ENCODE assay signal across 1 cellular context in the genomic region with DNA sequence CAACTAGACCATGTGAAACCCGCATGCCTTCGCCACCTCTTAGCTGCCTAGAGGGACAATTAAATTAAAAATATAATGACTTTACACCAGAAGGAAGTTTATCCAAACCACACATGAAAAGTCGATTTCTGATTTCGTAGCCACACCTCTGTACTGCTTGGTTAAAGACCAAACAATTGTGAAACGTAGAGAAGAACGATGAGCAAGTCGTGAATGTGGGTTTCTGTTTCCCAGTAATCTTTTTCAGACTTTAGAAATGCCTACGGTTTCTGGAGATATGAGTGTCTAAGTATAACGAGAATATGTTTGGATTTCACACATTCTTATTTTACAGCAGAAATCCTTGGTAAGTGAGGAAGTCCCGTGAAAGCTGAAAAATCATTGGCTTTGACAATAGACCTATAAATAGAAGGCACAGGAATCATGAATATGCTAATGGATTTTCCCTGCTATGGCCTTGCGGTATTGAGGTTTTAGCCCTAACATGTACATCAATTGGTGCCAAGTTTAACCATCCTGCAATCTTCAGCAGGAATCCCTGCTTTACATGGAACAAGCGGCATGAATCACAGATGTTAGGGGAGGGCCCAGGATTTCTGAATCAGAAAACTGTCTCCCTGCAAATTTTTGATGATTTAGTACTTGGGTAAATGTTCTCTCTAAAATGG.
TF ChIP-seq lines count a peak whose summit lies in the region.

No MANE protein-coding gene starts in this region.

TF ChIP-seq in WTC11, 78 proteins besides CTCF, POLR2A, EP300 and RAD21 (continued from another document):
- TF ChIP-seq, protein P1, sequence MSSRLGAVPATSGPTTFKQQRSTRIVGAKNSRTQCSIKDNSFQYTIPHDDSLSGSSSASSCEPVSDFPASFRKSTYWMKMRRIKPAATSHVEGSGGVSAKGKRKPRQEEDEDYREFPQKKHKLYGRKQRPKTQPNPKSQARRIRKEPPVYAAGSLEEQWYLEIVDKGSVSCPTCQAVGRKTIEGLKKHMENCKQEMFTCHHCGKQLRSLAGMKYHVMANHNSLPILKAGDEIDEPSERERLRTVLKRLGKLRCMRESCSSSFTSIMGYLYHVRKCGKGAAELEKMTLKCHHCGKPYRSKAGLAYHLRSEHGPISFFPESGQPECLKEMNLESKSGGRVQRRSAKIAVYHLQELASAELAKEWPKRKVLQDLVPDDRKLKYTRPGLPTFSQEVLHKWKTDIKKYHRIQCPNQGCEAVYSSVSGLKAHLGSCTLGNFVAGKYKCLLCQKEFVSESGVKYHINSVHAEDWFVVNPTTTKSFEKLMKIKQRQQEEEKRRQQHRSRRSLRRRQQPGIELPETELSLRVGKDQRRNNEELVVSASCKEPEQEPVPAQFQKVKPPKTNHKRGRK (CRISPR knock-in tag; IDR thresholded peaks at IDR 0.05; ENCODE audit: borderline replicate concordance) = no peak
- TF ChIP-seq FOXJ3 (CRISPR knock-in tag; IDR thresholded peaks at IDR 0.05; ENCODE audit: borderline replicate concordance) = no peak
- no peak for TF ChIP-seq ZNF423 (CRISPR knock-in tag; IDR thresholded peaks at IDR 0.05)
- TF ChIP-seq ZMAT4 (CRISPR knock-in tag; IDR thresholded peaks at IDR 0.05) = no peak
- no peak for TF ChIP-seq E2F5 (CRISPR knock-in tag; IDR thresholded peaks at IDR 0.05)
- TF ChIP-seq, protein P2, sequence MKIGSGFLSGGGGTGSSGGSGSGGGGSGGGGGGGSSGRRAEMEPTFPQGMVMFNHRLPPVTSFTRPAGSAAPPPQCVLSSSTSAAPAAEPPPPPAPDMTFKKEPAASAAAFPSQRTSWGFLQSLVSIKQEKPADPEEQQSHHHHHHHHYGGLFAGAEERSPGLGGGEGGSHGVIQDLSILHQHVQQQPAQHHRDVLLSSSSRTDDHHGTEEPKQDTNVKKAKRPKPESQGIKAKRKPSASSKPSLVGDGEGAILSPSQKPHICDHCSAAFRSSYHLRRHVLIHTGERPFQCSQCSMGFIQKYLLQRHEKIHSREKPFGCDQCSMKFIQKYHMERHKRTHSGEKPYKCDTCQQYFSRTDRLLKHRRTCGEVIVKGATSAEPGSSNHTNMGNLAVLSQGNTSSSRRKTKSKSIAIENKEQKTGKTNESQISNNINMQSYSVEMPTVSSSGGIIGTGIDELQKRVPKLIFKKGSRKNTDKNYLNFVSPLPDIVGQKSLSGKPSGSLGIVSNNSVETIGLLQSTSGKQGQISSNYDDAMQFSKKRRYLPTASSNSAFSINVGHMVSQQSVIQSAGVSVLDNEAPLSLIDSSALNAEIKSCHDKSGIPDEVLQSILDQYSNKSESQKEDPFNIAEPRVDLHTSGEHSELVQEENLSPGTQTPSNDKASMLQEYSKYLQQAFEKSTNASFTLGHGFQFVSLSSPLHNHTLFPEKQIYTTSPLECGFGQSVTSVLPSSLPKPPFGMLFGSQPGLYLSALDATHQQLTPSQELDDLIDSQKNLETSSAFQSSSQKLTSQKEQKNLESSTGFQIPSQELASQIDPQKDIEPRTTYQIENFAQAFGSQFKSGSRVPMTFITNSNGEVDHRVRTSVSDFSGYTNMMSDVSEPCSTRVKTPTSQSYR (CRISPR knock-in tag; IDR thresholded peaks at IDR 0.05) = no peak
- TF ChIP-seq, protein P3, sequence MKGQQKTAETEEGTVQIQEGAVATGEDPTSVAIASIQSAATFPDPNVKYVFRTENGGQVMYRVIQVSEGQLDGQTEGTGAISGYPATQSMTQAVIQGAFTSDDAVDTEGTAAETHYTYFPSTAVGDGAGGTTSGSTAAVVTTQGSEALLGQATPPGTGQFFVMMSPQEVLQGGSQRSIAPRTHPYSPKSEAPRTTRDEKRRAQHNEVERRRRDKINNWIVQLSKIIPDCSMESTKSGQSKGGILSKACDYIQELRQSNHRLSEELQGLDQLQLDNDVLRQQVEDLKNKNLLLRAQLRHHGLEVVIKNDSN (CRISPR knock-in tag; IDR thresholded peaks at IDR 0.05) = no peak
- TF ChIP-seq ELF4 (CRISPR knock-in tag; IDR thresholded peaks at IDR 0.05; ENCODE audit: low read depth) = no peak
TF ChIP-seq in WTC11: peak in this region for 0.
